Comparison of ENCODE assay signal across 8 cellular contexts in genomic region chr1:90579212-90579802, GRCh38.
DNase-seq lines count a peak whose midpoint lies in the region; ATAC-seq and TF ChIP-seq lines count a peak whose summit lies in the region.

No MANE protein-coding gene starts in this region.

- H3K27ac ChIP-seq in brain microvascular endothelial cell (no peak overlapping the region), left lung (no peak overlapping the region)

- H3K9me3 ChIP-seq in left lung = no peaks in the 10 kb centered on the region

- H3K27me3 ChIP-seq in brain microvascular endothelial cell (replicated peaks) (no peaks in the 10 kb centered on the region), left lung (no peaks in the 10 kb centered on the region)

- H3K4me3 ChIP-seq in AG10803 (ENCODE audit: low read length) (no peak overlapping the region), brain microvascular endothelial cell (ENCODE audit: low read depth, low read length) (no peak overlapping the region), left lung (no peak overlapping the region)

- ATAC-seq in GM18505 (IDR thresholded peaks at IDR 0.05; ENCODE audit: unreplicated experiment) (peak; percentile 77), HG03342 (IDR thresholded peaks at IDR 0.05; ENCODE audit: unreplicated experiment) (peak; percentile 83), left lung (peak; percentile 88), HG03460 (IDR thresholded peaks at IDR 0.05; ENCODE audit: unreplicated experiment) (no peak)

- TF ChIP-seq CTCF in AG10803 (conservative IDR thresholded peaks at IDR 0.05; ENCODE audit: low read length) (peak; percentile 68), brain microvascular endothelial cell (IDR thresholded peaks at IDR 0.05; ENCODE audit: low read depth, low read length, missing control alignments) (peak; percentile 57), left lung (IDR thresholded peaks at IDR 0.05) (peak; percentile 69 to 74)

- no peak for TF ChIP-seq POLR2A in GM18505 (IDR thresholded peaks at IDR 0.05; ENCODE audit: borderline replicate concordance, extremely low read depth, insufficient read depth, insufficient read length)

- in situ Hi-C loops in brain microvascular endothelial cell (cut with HindIII; ENCODE audit: low pct_ligation_motif_present, low sequenced_read_pairs) = no loop called here

- H3K4me1 ChIP-seq in left lung = no peaks in the 10 kb centered on the region

- DNase-seq in AG10803 (ENCODE audit: low read depth) (peak; percentile 41), NCI-H446 treated with DMSO at 0.1 percent for 48 hours (lab: John Stamatoyannopoulos, UW) (peak; percentile 9), brain microvascular endothelial cell (peak; percentile 9), left lung (no peak)
- no peak for DNase-seq in activated CD8-positive, alpha-beta memory T cell treated with anti-CD3 and anti-CD28 coated beads for 24 hours

- H3K36me3 ChIP-seq in brain microvascular endothelial cell (replicated peaks) (no peaks in the 10 kb centered on the region), left lung (no peaks in the 10 kb centered on the region)

- intact Hi-C loops in left lung (cut with DNase I) = no loop called here

Comparison
In these comparisons a context has a peak if more than half of its experiments do, and no peak if none do; other contexts are left out.
1. DNase-seq: peak in AG10803 (single experiment), NCI-H446 treated with DMSO at 0.1 percent for 48 hours (single experiment) and brain microvascular endothelial cell (single experiment); none in left lung (0 of 2) and activated CD8-positive, alpha-beta memory T cell treated with anti-CD3 and anti-CD28 coated beads for 24 hours (single experiment).
2. Peak in every context shown above with its lines, with median percentiles within 50 percentile points of each other: CTCF ChIP-seq.